In the genomic region with DNA sequence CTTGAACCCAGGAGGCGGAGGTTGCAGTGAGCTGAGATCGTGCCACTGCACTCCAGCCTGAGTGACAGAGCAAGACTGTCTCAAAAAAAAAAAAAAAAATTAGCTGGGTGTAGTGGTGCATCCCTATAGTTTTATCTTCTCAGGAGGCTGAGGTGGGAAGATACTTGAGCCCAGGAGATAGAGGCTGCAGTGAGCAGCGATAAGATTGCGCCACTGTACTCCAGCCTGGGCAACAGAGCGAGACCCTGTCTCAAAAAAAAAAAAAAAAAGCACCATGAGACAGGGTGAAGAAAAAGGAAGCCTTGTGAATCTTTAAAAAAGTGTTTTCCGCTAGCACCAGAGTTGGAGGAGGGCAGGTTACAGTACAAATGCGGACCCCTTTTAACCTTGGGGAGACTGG, we compare ENCODE assay signal across 5 cellular contexts. TPM values are rescaled to one million over a fixed set of nuclear protein-coding genes. Genes with fewer than 3 reads are reported as not detected.
"Had no signal": no experiment of that assay in that cellular context is flagged by ENCODE, and none has a peak within 500 bp of the region (broad histone marks: within the 10 kb centered on the region; RNA-seq: fewer than 3 reads in every experiment).

No MANE protein-coding gene starts in this region.

RNA-seq across cellular contexts. Expression of gene TDRD12, which starts 3.4 kb away (rescaled TPM):
- polyA plus RNA-seq: right cardiac atrium had no signal

RNA-seq across cellular contexts. Expression of gene RGS9BP, which starts 40.6 kb away (rescaled TPM):
- total RNA-seq: neural crest cell, smooth muscle cell had no signal
- polyA plus RNA-seq: naive thymus-derived CD4-positive, alpha-beta T cell; neural cell; smooth muscle cell had no signal
